ENCODE assay signal across 23 cellular contexts in the genomic region with DNA sequence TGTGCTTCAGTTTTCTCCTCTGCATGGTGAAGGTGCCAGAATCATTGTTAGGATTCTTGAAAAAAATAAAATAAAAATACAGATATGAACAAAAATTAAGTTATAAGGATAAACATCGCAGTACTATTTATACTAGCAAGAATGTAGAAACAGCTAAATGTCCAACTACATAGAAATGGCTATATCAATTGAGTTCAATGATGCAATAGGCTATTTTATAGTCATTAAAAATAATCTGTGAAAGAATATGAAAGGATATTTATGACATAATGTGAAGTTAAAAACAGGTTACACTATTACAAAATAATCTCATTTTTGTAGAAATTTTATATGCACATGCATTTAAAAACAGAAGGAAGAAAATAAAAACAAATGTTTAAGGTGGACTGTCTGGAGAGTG.
DNase-seq lines count a peak whose midpoint lies in the region; ATAC-seq, FAIRE-seq and TF ChIP-seq lines count a peak whose summit lies in the region.
"Had no signal": no experiment of that assay in that cellular context is flagged by ENCODE, and none has a peak within 500 bp of the region (broad histone marks: within the 10 kb centered on the region; RNA-seq: fewer than 3 reads in every experiment).

No MANE protein-coding gene starts in this region.

- peaks cover 2 to 6% of the 10 kb centered on the region in 2 donors for H3K4me1 ChIP-seq in kidney (ENCODE audit: control insufficient read depth in 1 of 2, insufficient read depth in 1 of 2, low read depth in 1 of 2, low read length in 2 of 2)
- H3K4me1 ChIP-seq: BE2C, BLaER1 had no signal

- H3K27ac ChIP-seq in kidney (ENCODE audit: low read depth in 2 of 2, low read length in 2 of 2), result no peak overlapping the region
- H3K27ac ChIP-seq: 22Rv1, BLaER1 had no signal

- H3K36me3 ChIP-seq in kidney (ENCODE audit: control insufficient read depth in 1 of 2, insufficient read depth in 2 of 2, low read length in 2 of 2), result no peaks in the 10 kb centered on the region
- H3K36me3 ChIP-seq: BLaER1 had no signal

- no peak overlapping the region for H3K4me3 ChIP-seq in kidney (ENCODE audit: low read length in 2 of 2)
- H3K4me3 ChIP-seq: BLaER1, GM12878 had no signal

- no peak overlapping the region for H3K9ac ChIP-seq in kidney (ENCODE audit: low read length in 2 of 2)
- H3K9ac ChIP-seq: BLaER1 had no signal

- FAIRE-seq in A204.1 (lab: Jason Lieb, UNC) (peak; percentile 35), TTC549 (lab: Jason Lieb, UNC) (peak; percentile 7), colon (lab: Jason Lieb, UNC) (peak; percentile 18), kidney (lab: Jason Lieb, UNC) (peak; percentile 68)
- FAIRE-seq: G401.6, GM12878, GM12892 had no signal

- no peaks in the 10 kb centered on the region for H3K9me3 ChIP-seq in kidney (ENCODE audit: control insufficient read depth in 1 of 2, low read length in 2 of 2)
- H3K9me3 ChIP-seq: BE2C, BLaER1 had no signal

- TF ChIP-seq CTCF in kidney (IDR thresholded peaks at IDR 0.05; ENCODE audit: borderline replicate concordance, extremely low read depth, insufficient read depth), result no peak

- DNase-seq in kidney, result no peak
- DNase-seq in AG20443 (ENCODE audit: low spot score), result no peak
- DNase-seq in retina, result no peak
- DNase-seq: BE2C; C1 segment of cervical spinal cord; CD4-positive, alpha-beta memory T cell; CD4-positive, CD25-positive, alpha-beta regulatory T cell; CD8-positive, alpha-beta memory T cell; COR-L47; DMS 273 treated with DMSO at 0.1 percent for 48 hours; DMS53; DMS79; GF-D8 had no signal

- intact Hi-C loops in kidney (cut with DNase I), result no loop called here

- ATAC-seq in GM19452 (IDR thresholded peaks at IDR 0.05; ENCODE audit: unreplicated experiment) (no peak), HG03280 (IDR thresholded peaks at IDR 0.05; ENCODE audit: unreplicated experiment) (no peak)
- ATAC-seq: GM12878 had no signal
